2 cellular contexts compared by ENCODE assay signal in genomic region chr2:20524412-20525040, GRCh38.
TF ChIP-seq lines count a peak whose summit lies in the region.

No MANE protein-coding gene starts in this region.

TF ChIP-seq in GM12878, 131 proteins besides CTCF, POLR2A, EP300 and RAD21 (continued from another document):
- TF ChIP-seq ZNF687 (IDR thresholded peaks at IDR 0.05) (peak; percentile 53), SPI1 (IDR thresholded peaks at IDR 0.05; ENCODE audit: borderline replicate concordance, insufficient read depth, low read depth, low read length) (peak; percentile 43; the same call in 1 of the 2 replicates), CBFB (IDR thresholded peaks at IDR 0.05; ENCODE audit: low read depth) (peak; percentile 6; the same call in 1 of the 2 replicates), HDAC2 (IDR thresholded peaks at IDR 0.05) (no peak)
- TF ChIP-seq, protein P1, sequence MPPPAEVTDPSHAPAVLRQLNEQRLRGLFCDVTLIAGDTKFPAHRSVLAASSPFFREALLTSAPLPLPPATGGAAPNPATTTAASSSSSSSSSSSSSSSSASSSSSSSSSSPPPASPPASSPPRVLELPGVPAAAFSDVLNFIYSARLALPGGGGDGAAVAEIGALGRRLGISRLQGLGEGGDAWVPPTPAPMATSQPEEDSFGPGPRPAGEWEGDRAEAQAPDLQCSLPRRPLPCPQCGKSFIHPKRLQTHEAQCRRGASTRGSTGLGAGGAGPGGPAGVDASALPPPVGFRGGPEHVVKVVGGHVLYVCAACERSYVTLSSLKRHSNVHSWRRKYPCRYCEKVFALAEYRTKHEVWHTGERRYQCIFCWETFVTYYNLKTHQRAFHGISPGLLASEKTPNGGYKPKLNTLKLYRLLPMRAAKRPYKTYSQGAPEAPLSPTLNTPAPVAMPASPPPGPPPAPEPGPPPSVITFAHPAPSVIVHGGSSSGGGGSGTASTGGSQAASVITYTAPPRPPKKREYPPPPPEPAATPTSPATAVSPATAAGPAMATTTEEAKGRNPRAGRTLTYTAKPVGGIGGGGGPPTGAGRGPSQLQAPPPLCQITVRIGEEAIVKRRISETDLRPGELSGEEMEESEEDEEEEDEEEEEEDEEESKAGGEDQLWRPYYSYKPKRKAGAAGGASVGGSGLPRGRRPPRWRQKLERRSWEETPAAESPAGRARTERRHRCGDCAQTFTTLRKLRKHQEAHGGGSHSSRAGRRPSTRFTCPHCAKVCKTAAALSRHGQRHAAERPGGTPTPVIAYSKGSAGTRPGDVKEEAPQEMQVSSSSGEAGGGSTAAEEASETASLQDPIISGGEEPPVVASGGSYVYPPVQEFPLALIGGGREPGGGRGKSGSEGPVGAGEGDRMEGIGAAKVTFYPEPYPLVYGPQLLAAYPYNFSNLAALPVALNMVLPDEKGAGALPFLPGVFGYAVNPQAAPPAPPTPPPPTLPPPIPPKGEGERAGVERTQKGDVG (CRISPR knock-in tag; IDR thresholded peaks at IDR 0.05): no peak

TF ChIP-seq in WTC11, 78 proteins besides CTCF, POLR2A, EP300 and RAD21 (continued from another document):
- TF ChIP-seq USF2 (CRISPR knock-in tag; IDR thresholded peaks at IDR 0.05): no peak
- TF ChIP-seq ERG (CRISPR knock-in tag; IDR thresholded peaks at IDR 0.05): no peak
- no peak for TF ChIP-seq ZNF263 (CRISPR knock-in tag; IDR thresholded peaks at IDR 0.05; ENCODE audit: low read depth)
- TF ChIP-seq HMGA2 (CRISPR knock-in tag; IDR thresholded peaks at IDR 0.05): no peak
- TF ChIP-seq, protein P2, sequence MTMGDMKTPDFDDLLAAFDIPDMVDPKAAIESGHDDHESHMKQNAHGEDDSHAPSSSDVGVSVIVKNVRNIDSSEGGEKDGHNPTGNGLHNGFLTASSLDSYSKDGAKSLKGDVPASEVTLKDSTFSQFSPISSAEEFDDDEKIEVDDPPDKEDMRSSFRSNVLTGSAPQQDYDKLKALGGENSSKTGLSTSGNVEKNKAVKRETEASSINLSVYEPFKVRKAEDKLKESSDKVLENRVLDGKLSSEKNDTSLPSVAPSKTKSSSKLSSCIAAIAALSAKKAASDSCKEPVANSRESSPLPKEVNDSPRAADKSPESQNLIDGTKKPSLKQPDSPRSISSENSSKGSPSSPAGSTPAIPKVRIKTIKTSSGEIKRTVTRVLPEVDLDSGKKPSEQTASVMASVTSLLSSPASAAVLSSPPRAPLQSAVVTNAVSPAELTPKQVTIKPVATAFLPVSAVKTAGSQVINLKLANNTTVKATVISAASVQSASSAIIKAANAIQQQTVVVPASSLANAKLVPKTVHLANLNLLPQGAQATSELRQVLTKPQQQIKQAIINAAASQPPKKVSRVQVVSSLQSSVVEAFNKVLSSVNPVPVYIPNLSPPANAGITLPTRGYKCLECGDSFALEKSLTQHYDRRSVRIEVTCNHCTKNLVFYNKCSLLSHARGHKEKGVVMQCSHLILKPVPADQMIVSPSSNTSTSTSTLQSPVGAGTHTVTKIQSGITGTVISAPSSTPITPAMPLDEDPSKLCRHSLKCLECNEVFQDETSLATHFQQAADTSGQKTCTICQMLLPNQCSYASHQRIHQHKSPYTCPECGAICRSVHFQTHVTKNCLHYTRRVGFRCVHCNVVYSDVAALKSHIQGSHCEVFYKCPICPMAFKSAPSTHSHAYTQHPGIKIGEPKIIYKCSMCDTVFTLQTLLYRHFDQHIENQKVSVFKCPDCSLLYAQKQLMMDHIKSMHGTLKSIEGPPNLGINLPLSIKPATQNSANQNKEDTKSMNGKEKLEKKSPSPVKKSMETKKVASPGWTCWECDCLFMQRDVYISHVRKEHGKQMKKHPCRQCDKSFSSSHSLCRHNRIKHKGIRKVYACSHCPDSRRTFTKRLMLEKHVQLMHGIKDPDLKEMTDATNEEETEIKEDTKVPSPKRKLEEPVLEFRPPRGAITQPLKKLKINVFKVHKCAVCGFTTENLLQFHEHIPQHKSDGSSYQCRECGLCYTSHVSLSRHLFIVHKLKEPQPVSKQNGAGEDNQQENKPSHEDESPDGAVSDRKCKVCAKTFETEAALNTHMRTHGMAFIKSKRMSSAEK (CRISPR knock-in tag; IDR thresholded peaks at IDR 0.05; ENCODE audit: borderline replicate concordance): no peak
- no peak for TF ChIP-seq GABPB1 (CRISPR knock-in tag; IDR thresholded peaks at IDR 0.05)
